Comparison of ENCODE assay signal across 24 cellular contexts in the genomic region with DNA sequence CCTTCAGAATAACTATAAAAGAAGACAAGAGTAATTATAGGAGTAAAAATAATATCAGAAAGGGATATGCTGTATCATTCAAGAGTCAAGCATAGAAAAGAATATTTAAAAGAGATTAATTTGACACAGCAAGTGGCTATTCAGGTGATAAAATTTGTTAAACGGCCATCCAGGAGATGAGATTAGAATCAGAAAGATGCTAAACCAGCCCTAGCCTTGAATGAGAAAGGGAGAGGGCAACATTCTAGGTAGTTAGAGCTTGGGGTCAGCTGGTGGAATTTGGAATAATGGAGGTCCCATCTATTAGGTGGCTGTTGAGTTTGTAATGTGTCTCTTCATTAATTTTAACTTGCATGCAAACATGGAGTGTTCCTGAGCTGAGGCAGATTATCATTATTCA.
DNase-seq lines count a peak whose midpoint lies in the region; ATAC-seq and TF ChIP-seq lines count a peak whose summit lies in the region.
"Had no signal": no experiment of that assay in that cellular context is flagged by ENCODE, and none has a peak within 500 bp of the region (broad histone marks: within the 10 kb centered on the region; RNA-seq: fewer than 3 reads in every experiment).

No MANE protein-coding gene starts in this region.

- H3K4me3 Mint-ChIP-seq in H9, result no peak overlapping the region
- 0 out of 2 replicates have a peak overlapping the region, but pooled peaks have one; percentile 1 for H3K4me3 Mint-ChIP-seq in WTC11
- H3K4me3 Mint-ChIP-seq: CD14-positive monocyte; CD4-positive, alpha-beta T cell; CD8-positive, alpha-beta memory T cell had no signal

- peak overlapping the region in 2 of 3 experiments; percentile 59 to 61; a peak in 4 of 7 replicates for H3K27ac Mint-ChIP-seq in H9
- H3K27ac Mint-ChIP-seq in WTC11, result no peak overlapping the region
- H3K27ac Mint-ChIP-seq: CD14-positive monocyte; CD4-positive, alpha-beta T cell; CD8-positive, alpha-beta memory T cell had no signal

- peaks cover 27% of the 10 kb centered on the region in 2 experiments for H3K9me3 Mint-ChIP-seq in H9
- peaks cover 26% of the 10 kb centered on the region for H3K9me3 Mint-ChIP-seq in WTC11

- no peak overlapping the region for H2BK20ac ChIP-seq in H9 (ENCODE audit: low read depth, low read length, poor library complexity, severe bottlenecking)

- no peaks in the 10 kb centered on the region for H3K27me3 ChIP-seq in H9 (ENCODE audit: insufficient read depth, low read length)
- no peaks in the 10 kb centered on the region for H3K27me3 ChIP-seq in MG63
- H3K27me3 ChIP-seq in lower lobe of right lung (ENCODE audit: low read depth), result no peaks in the 10 kb centered on the region
- H3K27me3 ChIP-seq: BE2C; BLaER1 treated with 17β-estradiol and CSF1 and Interleukin-3, amounts not matched to agents 10 nM and 100 nM had no signal

- CTCF ChIA-PET in WTC11 (lab: Charles Lee), result no interaction called here

- no peak overlapping the region for H3K4ac ChIP-seq in H9 (ENCODE audit: low read depth, low read length)

- no peaks in the 10 kb centered on the region for H4K20me1 ChIP-seq in H9 (ENCODE audit: control insufficient read depth, insufficient read depth, insufficient read length)
- H4K20me1 ChIP-seq: BLaER1 treated with 17β-estradiol and CSF1 and Interleukin-3, amounts not matched to agents 10 nM and 100 nM had no signal

- H3K27ac ChIP-seq in H9 (ENCODE audit: insufficient read length, low read depth, low read length), result no peak overlapping the region
- H3K27ac ChIP-seq in lower lobe of right lung, result no peak overlapping the region
- H3K27ac ChIP-seq: A549; BLaER1 treated with 17β-estradiol and CSF1 and Interleukin-3, amounts not matched to agents 10 nM and 100 nM had no signal

- no peaks in the 10 kb centered on the region for H3K79me1 ChIP-seq in H9 (ENCODE audit: insufficient read depth, low read depth, low read length, poor library complexity, severe bottlenecking)

- no peak overlapping the region for H2BK15ac ChIP-seq in H9 (ENCODE audit: low read depth, low read length)

- peak; percentile 84 for ATAC-seq in WTC11
- ATAC-seq in lower lobe of right lung, result no peak
- ATAC-seq: A549, GM12878, HCT116 had no signal

- no peak for DNase-seq in H9
- DNase-seq in WTC11 (ENCODE audit: low spot score), result no peak
- peak; percentile 35 for DNase-seq in iPS DF 19.7 (ENCODE audit: low read depth, low spot score)
- peak; percentile 7 for DNase-seq in iPS-NIHi11 (ENCODE audit: low spot score)
- no peak for DNase-seq in NCI-H524 (lab: John Stamatoyannopoulos, UW)
- DNase-seq in MG63, result no peak
- DNase-seq in lower lobe of right lung, result no peak
- DNase-seq: 8988T; ACHN; AML-193; BE2C; CD4-positive, alpha-beta T cell; CD8-positive, alpha-beta memory T cell; DMS 273 treated with DMSO at 0.1 percent for 48 hours; DMS79; EL; GDM1; GOT3; H7 had no signal

- H3K4me2 ChIP-seq in H9 (ENCODE audit: insufficient read depth, insufficient read length, low read length), result no peak overlapping the region
- H3K4me2 ChIP-seq: A549; BLaER1 treated with 17β-estradiol and CSF1 and Interleukin-3, amounts not matched to agents 10 nM and 100 nM had no signal

- H3K79me2 ChIP-seq in H9 (ENCODE audit: insufficient read depth, low read length), result no peaks in the 10 kb centered on the region

- H4K8ac ChIP-seq in H9 (replicated peaks; ENCODE audit: insufficient read length, low read depth, low read length), result no peak overlapping the region

- intact Hi-C loops in lower lobe of right lung (cut with DNase I), result no loop called here

- H3K36me3 Mint-ChIP-seq in H9 (ENCODE audit: insufficient read depth in 1 of 3, low read depth in 3 of 3), result peaks cover 25 to 45% (median 33%) of the 10 kb centered on the region in 3 experiments
- peaks cover 34% of the 10 kb centered on the region for H3K36me3 Mint-ChIP-seq in WTC11
- H3K36me3 Mint-ChIP-seq: CD14-positive monocyte; CD8-positive, alpha-beta memory T cell had no signal

- H3K9me3 ChIP-seq in H9 (ENCODE audit: control insufficient read depth, low read depth, low read length) (no peaks in the 10 kb centered on the region), MG63 (no peaks in the 10 kb centered on the region), lower lobe of right lung (peaks cover 9% of the 10 kb centered on the region)
- H3K9me3 ChIP-seq: A549, BE2C had no signal

- H3K14ac ChIP-seq in H9 (ENCODE audit: insufficient read depth, low read length), result no peak overlapping the region

- no peak overlapping the region for H3K23ac ChIP-seq in H9 (ENCODE audit: insufficient read length, low read depth, low read length)

- H3T11ph ChIP-seq in H9 (ENCODE audit: low read length), result no peak overlapping the region

- H3K4me3 ChIP-seq in MG63 (no peak overlapping the region), lower lobe of right lung (no peak overlapping the region)
- H3K4me3 ChIP-seq: A549; BLaER1 treated with 17β-estradiol and CSF1 and Interleukin-3, amounts not matched to agents 10 nM and 100 nM; GM12878 had no signal

- no peak overlapping the region for H3K9ac ChIP-seq in H9 (ENCODE audit: extremely low read depth, insufficient read length, low read length)
- H3K9ac ChIP-seq: BLaER1 treated with 17β-estradiol and CSF1 and Interleukin-3, amounts not matched to agents 10 nM and 100 nM had no signal

- no CpG with 5 or more reads among the region's 1 CpG for WGBS in H9 (ENCODE audit: extremely low coverage, insufficient read length, low lambda C conversion rate)

- no peaks in the 10 kb centered on the region for H3K36me3 ChIP-seq in MG63
- H3K36me3 ChIP-seq in lower lobe of right lung, result no peaks in the 10 kb centered on the region
- H3K36me3 ChIP-seq: BE2C; BLaER1 treated with 17β-estradiol and CSF1 and Interleukin-3, amounts not matched to agents 10 nM and 100 nM had no signal

- no peak overlapping the region for H2AFZ ChIP-seq in H9 (ENCODE audit: low read length)

- TF ChIP-seq CTCF in H9 (conservative IDR thresholded peaks at IDR 0.05) (no peak), WTC11 (IDR thresholded peaks at IDR 0.05) (no peak), lower lobe of right lung (IDR thresholded peaks at IDR 0.05) (no peak)

- H2AK5ac ChIP-seq in H9 (ENCODE audit: insufficient read length, low read length), result no peak overlapping the region

- no peak overlapping the region for H2BK12ac ChIP-seq in H9 (ENCODE audit: insufficient read length, low read depth, low read length)

- H2BK5ac ChIP-seq in H9 (ENCODE audit: insufficient read length, low read length), result no peak overlapping the region

- no peaks in the 10 kb centered on the region for H3K27me3 Mint-ChIP-seq in H9 (ENCODE audit: low read depth)
- H3K27me3 Mint-ChIP-seq in WTC11 (ENCODE audit: low read depth), result peaks cover 44% of the 10 kb centered on the region
- H3K27me3 Mint-ChIP-seq: CD4-positive, alpha-beta T cell had no signal

- H3K56ac ChIP-seq in H9 (ENCODE audit: insufficient read length, low read depth, low read length), result no peak overlapping the region

- no peaks in the 10 kb centered on the region for H3K23me2 ChIP-seq in H9 (ENCODE audit: insufficient read length, low read depth, low read length, poor library complexity, severe bottlenecking)

- H3K4me1 Mint-ChIP-seq in H9, result peaks cover 32 to 40% of the 10 kb centered on the region in 2 experiments
- peaks cover 44% of the 10 kb centered on the region for H3K4me1 Mint-ChIP-seq in WTC11
- H3K4me1 Mint-ChIP-seq: CD14-positive monocyte; CD8-positive, alpha-beta memory T cell had no signal

- no peak overlapping the region for H2BK120ac ChIP-seq in H9 (ENCODE audit: low read depth, low read length, poor library complexity, severe bottlenecking)

- H4K5ac ChIP-seq in H9 (ENCODE audit: insufficient read length, low read depth, low read length), result no peak overlapping the region

- no peak overlapping the region for H4K91ac ChIP-seq in H9 (ENCODE audit: insufficient read length, low read depth, low read length)

- H3K18ac ChIP-seq in H9 (ENCODE audit: insufficient read length, low read depth, low read length), result no peak overlapping the region

- H3K4me1 ChIP-seq in H9 (ENCODE audit: insufficient read depth, low read length) (peaks cover 2% of the 10 kb centered on the region; the same call in 1 of the 2 replicates), lower lobe of right lung (no peaks in the 10 kb centered on the region)
- H3K4me1 ChIP-seq: A549; BE2C; BLaER1 treated with 17β-estradiol and CSF1 and Interleukin-3, amounts not matched to agents 10 nM and 100 nM had no signal

- POLR2A ChIA-PET in WTC11 (lab: Charles Lee), result no interaction called here

TF ChIP-seq in WTC11, 78 proteins besides CTCF, POLR2A, EP300 and RAD21:
- TF ChIP-seq ZNF121 (CRISPR knock-in tag; IDR thresholded peaks at IDR 0.05) (no peak), NFYB (CRISPR knock-in tag; conservative IDR thresholded peaks at IDR 0.05; ENCODE audit: low read depth) (no peak), CREB1 (CRISPR knock-in tag; IDR thresholded peaks at IDR 0.05) (no peak), FOXK1 (CRISPR knock-in tag; IDR thresholded peaks at IDR 0.05) (no peak), ESRRA (CRISPR knock-in tag; IDR thresholded peaks at IDR 0.05; ENCODE audit: borderline replicate concordance) (no peak), NFATC4 (CRISPR knock-in tag; IDR thresholded peaks at IDR 0.05) (no peak), NR1H2 (CRISPR knock-in tag; IDR thresholded peaks at IDR 0.05) (no peak), CBFB (CRISPR knock-in tag; IDR thresholded peaks at IDR 0.05; ENCODE audit: low read depth) (no peak), ZNF263 (CRISPR knock-in tag; IDR thresholded peaks at IDR 0.05; ENCODE audit: low read depth) (no peak), ZNF317 (CRISPR knock-in tag; IDR thresholded peaks at IDR 0.05; ENCODE audit: borderline replicate concordance, low read depth) (no peak)
- TF ChIP-seq, protein P1, sequence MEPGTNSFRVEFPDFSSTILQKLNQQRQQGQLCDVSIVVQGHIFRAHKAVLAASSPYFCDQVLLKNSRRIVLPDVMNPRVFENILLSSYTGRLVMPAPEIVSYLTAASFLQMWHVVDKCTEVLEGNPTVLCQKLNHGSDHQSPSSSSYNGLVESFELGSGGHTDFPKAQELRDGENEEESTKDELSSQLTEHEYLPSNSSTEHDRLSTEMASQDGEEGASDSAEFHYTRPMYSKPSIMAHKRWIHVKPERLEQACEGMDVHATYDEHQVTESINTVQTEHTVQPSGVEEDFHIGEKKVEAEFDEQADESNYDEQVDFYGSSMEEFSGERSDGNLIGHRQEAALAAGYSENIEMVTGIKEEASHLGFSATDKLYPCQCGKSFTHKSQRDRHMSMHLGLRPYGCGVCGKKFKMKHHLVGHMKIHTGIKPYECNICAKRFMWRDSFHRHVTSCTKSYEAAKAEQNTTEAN (CRISPR knock-in tag; IDR thresholded peaks at IDR 0.05), result no peak

Comparison
In these comparisons a context has a peak if more than half of its experiments do, and no peak if none do; other contexts are left out.
1. DNase-seq: peak in iPS DF 19.7 (single experiment) and iPS-NIHi11 (single experiment); none in H9 (single experiment), WTC11 (single experiment), NCI-H524 (0 of 2), MG63 (single experiment) and lower lobe of right lung (single experiment).